28 cellular contexts compared by ENCODE assay signal in genomic region chr17:17324616-17325015, GRCh38.
"Had no signal": no experiment of that assay in that cellular context is flagged by ENCODE, and none has a peak within 500 bp of the region (broad histone marks: within the 10 kb centered on the region; RNA-seq: fewer than 3 reads in every experiment).

No MANE protein-coding gene starts in this region.

- H3K27ac ChIP-seq: dorsolateral prefrontal cortex, epithelial cell of prostate, neural progenitor cell, right lobe of liver, stomach, thyroid gland, vagina had no signal

- FAIRE-seq: colon, keratinocyte had no signal

- H3K4me3 ChIP-seq: dorsolateral prefrontal cortex, gastrocnemius medialis, neural progenitor cell, right lobe of liver, smooth muscle cell, stomach, thyroid gland, vagina had no signal

- H3K9me3 Mint-ChIP-seq: naive thymus-derived CD4-positive, alpha-beta T cell; nephron; neural progenitor cell; stimulated activated effector memory CD8-positive, alpha-beta T cell treated with anti-CD3 and anti-CD28 coated beads, Interleukin-12 subunit alpha, Interleukin-12 subunit beta, amount 100 ng/mL, for 72 hours had no signal

- H3K9me3 ChIP-seq: gastrocnemius medialis, right lobe of liver, stomach, thyroid gland, vagina had no signal

- H3K36me3 ChIP-seq: gastrocnemius medialis, neural progenitor cell, right lobe of liver, thyroid gland, vagina had no signal

- H3K4me2 ChIP-seq: neural progenitor cell, smooth muscle cell had no signal

- ATAC-seq: esophagus mucosa; left lobe of liver; naive thymus-derived CD4-positive, alpha-beta T cell; right lobe of liver; stimulated activated effector memory CD8-positive, alpha-beta T cell treated with anti-CD3 and anti-CD28 coated beads, Interleukin-12 subunit alpha, Interleukin-12 subunit beta, amount 100 ng/mL, for 72 hours had no signal

- H3K27me3 ChIP-seq: dorsolateral prefrontal cortex, gastrocnemius medialis, neural progenitor cell, right lobe of liver, stomach, thyroid gland, vagina had no signal

- H2AFZ ChIP-seq: neural progenitor cell had no signal

- H3K27me3 Mint-ChIP-seq: naive thymus-derived CD4-positive, alpha-beta T cell had no signal

- H3K9ac ChIP-seq: neural progenitor cell had no signal

- H3K4me3 Mint-ChIP-seq: naive thymus-derived CD4-positive, alpha-beta T cell; nephron; neural progenitor cell; stimulated activated effector memory CD8-positive, alpha-beta T cell treated with anti-CD3 and anti-CD28 coated beads, Interleukin-12 subunit alpha, Interleukin-12 subunit beta, amount 100 ng/mL, for 72 hours had no signal

- H3K27ac Mint-ChIP-seq: naive thymus-derived CD4-positive, alpha-beta T cell; nephron; neural progenitor cell had no signal

- H3K36me3 Mint-ChIP-seq: neural progenitor cell; stimulated activated effector memory CD8-positive, alpha-beta T cell treated with anti-CD3 and anti-CD28 coated beads, Interleukin-12 subunit alpha, Interleukin-12 subunit beta, amount 100 ng/mL, for 72 hours had no signal

- H3K4me1 Mint-ChIP-seq: naive thymus-derived CD4-positive, alpha-beta T cell; stimulated activated effector memory CD8-positive, alpha-beta T cell treated with anti-CD3 and anti-CD28 coated beads, Interleukin-12 subunit alpha, Interleukin-12 subunit beta, amount 100 ng/mL, for 72 hours had no signal

- H3K4me1 ChIP-seq: gastrocnemius medialis, right lobe of liver, stomach, thyroid gland, vagina had no signal

- DNase-seq: effector CD4-positive, alpha-beta T cell; foreskin fibroblast; head of caudate nucleus; mammary epithelial cell; mesendoderm; midbrain; naive thymus-derived CD4-positive, alpha-beta T cell; nucleus accumbens; retina; right lobe of liver; stimulated activated CD4-positive, alpha-beta T cell treated with anti-CD3 and anti-CD28 coated beads, Interleukin-2, amount 100 ng/mL, for 24 hours; stimulated activated CD4-positive, alpha-beta T cell treated with anti-CD3 and anti-CD28 coated beads, Interleukin-4, amount 100 ng/mL, for 24 hours; stimulated activated naive CD4-positive, alpha-beta T cell treated with Interleukin-2 at 50 U/mL for 16 hours; stomach; thyroid gland; trophoblast cell had no signal
